ENCODE assay signal across 10 cellular contexts in the genomic region with DNA sequence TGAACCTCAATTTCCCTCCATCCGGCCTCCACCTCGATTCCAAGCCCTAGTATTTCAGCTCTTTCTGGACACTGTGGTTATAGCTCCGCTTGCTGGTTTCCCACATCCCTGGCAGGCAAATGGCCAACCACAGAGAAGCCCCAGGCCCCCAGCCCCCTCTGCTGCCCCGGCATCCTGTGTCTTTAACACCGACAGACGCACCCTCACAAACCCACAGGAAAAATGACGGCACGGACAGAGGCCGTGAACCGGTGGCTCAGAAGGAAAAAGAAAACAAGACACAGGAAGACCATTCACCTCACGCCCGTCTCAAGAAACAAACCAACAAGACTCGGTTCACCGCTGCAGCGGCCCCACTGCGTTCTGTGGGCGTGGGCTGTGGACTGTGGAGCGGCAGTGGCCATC. TPM values are rescaled to one million over a fixed set of nuclear protein-coding genes. Genes with fewer than 3 reads are reported as not detected.
DNase-seq lines count a peak whose midpoint lies in the region; ATAC-seq and TF ChIP-seq lines count a peak whose summit lies in the region.
"Had no signal": no experiment of that assay in that cellular context is flagged by ENCODE, and none has a peak within 500 bp of the region (broad histone marks: within the 10 kb centered on the region; RNA-seq: fewer than 3 reads in every experiment).

No MANE protein-coding gene starts in this region.

- H3K9me2 ChIP-seq in OCI-LY7 (ENCODE audit: insufficient read depth, low read length) (no peaks in the 10 kb centered on the region), Karpas-422 (replicated peaks; ENCODE audit: insufficient read depth, low read length) (no peaks in the 10 kb centered on the region)

- H4K20me1 ChIP-seq in OCI-LY7 (ENCODE audit: insufficient read depth, low read length) (no peaks in the 10 kb centered on the region), Karpas-422 (ENCODE audit: insufficient read depth, low read depth, low read length) (peaks cover 6% of the 10 kb centered on the region; the same call in 1 of the 2 replicates)

- no peaks in the 10 kb centered on the region for H3K27me3 ChIP-seq in brain microvascular endothelial cell (replicated peaks)
- H3K27me3 ChIP-seq in Karpas-422 (ENCODE audit: low read length) = no peaks in the 10 kb centered on the region
- H3K27me3 ChIP-seq: testis had no signal

- peak; percentile 15 for DNase-seq in COLO668 (lab: John Stamatoyannopoulos, UW; ENCODE audit: unreplicated experiment)
- DNase-seq in OCI-LY7 (ENCODE audit: low spot score) = no peak
- peak; percentile 74 for DNase-seq in brain microvascular endothelial cell
- DNase-seq in neural crest cell (ENCODE audit: low read depth, low spot score) = no peak
- no peak for DNase-seq in activated CD4-positive, CD25-positive, alpha-beta regulatory T cell treated with anti-CD3 and anti-CD28 coated beads, Interleukin-2, amount 50 U/mL, for 72 hours
- DNase-seq in Karpas-422 = no peak
- DNase-seq: NCI-H510A treated with DMSO at 0.1 percent for 48 hours, testis had no signal

- H3K4me3 ChIP-seq in OCI-LY7 (ENCODE audit: low read depth, low read length, poor library complexity, severe bottlenecking) = no peak overlapping the region
- no peak overlapping the region for H3K4me3 ChIP-seq in brain microvascular endothelial cell (ENCODE audit: low read depth, low read length)
- H3K4me3 ChIP-seq in Karpas-422 (ENCODE audit: low read length) = no peak overlapping the region
- H3K4me3 ChIP-seq: testis had no signal

- no peak overlapping the region for H3K27ac Mint-ChIP-seq in neural crest cell (ENCODE audit: unreplicated experiment)

- peak overlapping the region; percentile 69 for H3K4me3 Mint-ChIP-seq in neural crest cell

- peaks cover 56% of the 10 kb centered on the region for H3K4me1 ChIP-seq in OCI-LY7 (ENCODE audit: insufficient read depth, low read length, poor library complexity, severe bottlenecking)
- H3K4me1 ChIP-seq in Karpas-422 (ENCODE audit: low read length) = peaks cover 24% of the 10 kb centered on the region

- H3K27ac ChIP-seq in OCI-LY7 (ENCODE audit: low read depth, low read length, poor library complexity, severe bottlenecking) (no peak overlapping the region), brain microvascular endothelial cell (no peak overlapping the region), Karpas-422 (ENCODE audit: low read length) (no peak overlapping the region)
- H3K27ac ChIP-seq: testis had no signal

- no peak for ATAC-seq in GM18907 (IDR thresholded peaks at IDR 0.05; ENCODE audit: unreplicated experiment)
- no peak for ATAC-seq in HG02840 (IDR thresholded peaks at IDR 0.05; ENCODE audit: low FRiP score, unreplicated experiment)

- 0 out of 2 replicates have a peak, but pooled peaks cover 3% of the 10 kb centered on the region for H3K36me3 ChIP-seq in OCI-LY7 (ENCODE audit: insufficient read depth, low read length)
- H3K36me3 ChIP-seq in brain microvascular endothelial cell (replicated peaks) = no peaks in the 10 kb centered on the region
- H3K36me3 ChIP-seq in Karpas-422 (ENCODE audit: insufficient read depth, low read length) = no peaks in the 10 kb centered on the region

- intact Hi-C loops in OCI-LY7 (cut with micrococcal nuclease; ENCODE audit: unreplicated experiment) = no loop called here

- POLR2A ChIA-PET in OCI-LY7 (lab: Charles Lee) = no interaction called here

- H3K4me2 ChIP-seq in OCI-LY7 (ENCODE audit: low read length) = no peak overlapping the region
- H3K4me2 ChIP-seq in Karpas-422 (ENCODE audit: low read depth, low read length, poor library complexity, severe bottlenecking) = no peak overlapping the region

- TF ChIP-seq CTCF in OCI-LY7 (conservative IDR thresholded peaks at IDR 0.05; ENCODE audit: low read length) = 0 out of 2 replicates have a peak, but pooled peaks have one; percentile 29
- TF ChIP-seq CTCF in brain microvascular endothelial cell (IDR thresholded peaks at IDR 0.05; ENCODE audit: low read depth, low read length, missing control alignments) = peak; percentile 70
- no peak for TF ChIP-seq CTCF in neural crest cell (conservative IDR thresholded peaks at IDR 0.05)

- H3K27me3 Mint-ChIP-seq in neural crest cell (ENCODE audit: low read depth) = peaks cover 11% of the 10 kb centered on the region

- H3K4me1 Mint-ChIP-seq in neural crest cell = peaks cover 8% of the 10 kb centered on the region

- BruUV-seq in OCI-LY7 (replicated peaks; lab: Mats Ljungman, UMichigan) = no TSS peak

- H3K9me3 ChIP-seq in OCI-LY7 (ENCODE audit: low read length) (no peaks in the 10 kb centered on the region), Karpas-422 (ENCODE audit: low read length) (no peaks in the 10 kb centered on the region)
- H3K9me3 ChIP-seq: testis had no signal

- CTCF ChIA-PET in OCI-LY7 (lab: Charles Lee; ENCODE audit: unreplicated experiment) = no interaction called here

- H3K9me3 Mint-ChIP-seq in neural crest cell = no peaks in the 10 kb centered on the region

- H2AFZ ChIP-seq in OCI-LY7 (ENCODE audit: low read length) (no peak overlapping the region), Karpas-422 (ENCODE audit: low read length) (no peak overlapping the region)

- H3K9ac ChIP-seq in Karpas-422 (ENCODE audit: low read length) = no peak overlapping the region

- in situ Hi-C loops in brain microvascular endothelial cell (cut with HindIII; ENCODE audit: low pct_ligation_motif_present, low sequenced_read_pairs) = no loop called here

- no peaks in the 10 kb centered on the region for H3K36me3 Mint-ChIP-seq in neural crest cell (ENCODE audit: low read depth)

- H3K79me2 ChIP-seq in OCI-LY7 (ENCODE audit: insufficient read depth, low read depth, low read length) (no peaks in the 10 kb centered on the region; the same call in 1 of the 2 replicates), Karpas-422 (ENCODE audit: low read length) (0 out of 2 replicates have a peak, but pooled peaks cover 5% of the 10 kb centered on the region)

RNA-seq across cellular contexts. Expression of gene CLIC3, which starts 1.5 kb away (rescaled TPM):
- not detected in 2 replicates for total RNA-seq in OCI-LY7 (2014; rRNA removed; shearing (Covaris generic))
- total RNA-seq in OCI-LY7 (2022) (not detected in 2 replicates), neural crest cell (not detected in 2 replicates)
- total RNA-seq in Karpas-422 (2014; rRNA removed; shearing (Covaris generic); ENCODE audit: low replicate concordance) = not detected in 2 replicates

RNA-seq across cellular contexts. Expression of gene PAXX, which starts 5.6 kb away (rescaled TPM):
- total RNA-seq in OCI-LY7 (2014; rRNA removed; shearing (Covaris generic)) = 63.5 and 66.5 TPM in 2 replicates
- total RNA-seq in OCI-LY7 (2022) (45.7 and 46.3 TPM in 2 replicates), neural crest cell (82.6 and 84.9 TPM in 2 replicates)
- total RNA-seq in Karpas-422 (2014; rRNA removed; shearing (Covaris generic); ENCODE audit: low replicate concordance) = 20.1 and 62.6 TPM in 2 replicates

RNA-seq across cellular contexts. Expression of gene LCNL1, which starts 15.0 kb away (rescaled TPM):
- not detected in 2 replicates for total RNA-seq in OCI-LY7 (2014; rRNA removed; shearing (Covaris generic))
- total RNA-seq in OCI-LY7 (2022) = not detected in 2 replicates
- not detected in 2 replicates for total RNA-seq in neural crest cell
- total RNA-seq in Karpas-422 (2014; rRNA removed; shearing (Covaris generic); ENCODE audit: low replicate concordance) = not detected in 2 replicates

RNA-seq across cellular contexts. Expression of gene PTGDS, which starts 20.5 kb away (rescaled TPM):
- total RNA-seq in OCI-LY7 (2014; rRNA removed; shearing (Covaris generic)) = not detected in 2 replicates
- total RNA-seq in OCI-LY7 (2022) (not detected in 2 replicates), neural crest cell (not detected in 2 replicates)
- not detected in 2 replicates for total RNA-seq in Karpas-422 (2014; rRNA removed; shearing (Covaris generic); ENCODE audit: low replicate concordance)

RNA-seq across cellular contexts. Expression of gene ABCA2, which starts 30.2 kb away (rescaled TPM):
- 2.4 and 4.1 TPM in 2 replicates for total RNA-seq in OCI-LY7 (2014; rRNA removed; shearing (Covaris generic))
- 8.3 and 10.6 TPM in 2 replicates for total RNA-seq in OCI-LY7 (2022)
- total RNA-seq in neural crest cell = 31.7 and 37.1 TPM in 2 replicates
- total RNA-seq in Karpas-422 (2014; rRNA removed; shearing (Covaris generic); ENCODE audit: low replicate concordance) = 2.4 and 6.4 TPM in 2 replicates

Comparison
In these comparisons a context has a peak if more than half of its experiments do, and no peak if none do; other contexts are left out.
1. DNase-seq: peak in COLO668 (single experiment) and brain microvascular endothelial cell (single experiment); none in OCI-LY7 (single experiment), neural crest cell (single experiment), activated CD4-positive, CD25-positive, alpha-beta regulatory T cell treated with anti-CD3 and anti-CD28 coated beads, Interleukin-2, amount 50 U/mL, for 72 hours (single experiment) and Karpas-422 (single experiment).